ENCODE assay signal across 9 cellular contexts in genomic region chr6:14713008-14713452, GRCh38.
DNase-seq lines count a peak whose midpoint lies in the region; ATAC-seq and TF ChIP-seq lines count a peak whose summit lies in the region.
"Had no signal": no experiment of that assay in that cellular context is flagged by ENCODE, and none has a peak within 500 bp of the region (broad histone marks: within the 10 kb centered on the region; RNA-seq: fewer than 3 reads in every experiment).

No MANE protein-coding gene starts in this region.

- no peaks in the 10 kb centered on the region for H3K9me3 Mint-ChIP-seq in WTC11

- H3K27me3 ChIP-seq in GM23248 (replicated peaks; ENCODE audit: insufficient read depth) (no peaks in the 10 kb centered on the region), RWPE2 (ENCODE audit: insufficient read depth, poor library complexity, severe bottlenecking) (no peaks in the 10 kb centered on the region), sigmoid colon (no peaks in the 10 kb centered on the region)

- ATAC-seq in RWPE2 (ENCODE audit: low read depth) (peak; percentile 56; the same call in 2 of the 3 replicates), WTC11 (no peak)
- ATAC-seq: Panc1 had no signal

- no peak for TF ChIP-seq POLR2A in sigmoid colon (IDR thresholded peaks at IDR 0.05)

- H3K27ac ChIP-seq in GM23248 = peak overlapping the region; percentile 99
- peak overlapping the region; percentile 75 for H3K27ac ChIP-seq in RWPE2 (ENCODE audit: poor library complexity, severe bottlenecking)
- peak overlapping the region in 3 of 4 donors; percentile 28 to 48 (median 41) for H3K27ac ChIP-seq in sigmoid colon

- H3K9me3 ChIP-seq in GM23248 (ENCODE audit: low read depth) (no peaks in the 10 kb centered on the region), RWPE2 (ENCODE audit: severe bottlenecking) (no peaks in the 10 kb centered on the region), sigmoid colon (peaks cover 0 to 6% (median under 1%) of the 10 kb centered on the region in 4 donors)

- CTCF ChIA-PET in WTC11 (lab: Charles Lee) = no interaction called here

- POLR2A ChIA-PET in WTC11 (lab: Charles Lee) = no interaction called here

- peak overlapping the region; percentile 63 for H3K4me2 ChIP-seq in GM23248 (ENCODE audit: unreplicated experiment)

- peak overlapping the region; percentile 49 for H2AFZ ChIP-seq in GM23248

- 0 to 2% methylated on average over 7 of the region's 7 CpGs for WGBS in GM23248 (ENCODE audit: low coverage in 1 of 2, low lambda C conversion rate in 2 of 2, missing lambda C conversion rate in 2 of 2), 2 experiments
- WGBS in sigmoid colon, 2 donors = 80 to 82% methylated on average over 7 of the region's 7 CpGs

- H3K36me3 ChIP-seq in GM23248 (ENCODE audit: low read depth) = no peaks in the 10 kb centered on the region
- no peaks in the 10 kb centered on the region for H3K36me3 ChIP-seq in RWPE2 (ENCODE audit: low read depth)
- no peaks in the 10 kb centered on the region for H3K36me3 ChIP-seq in sigmoid colon

- H3K36me3 Mint-ChIP-seq in WTC11 = no peaks in the 10 kb centered on the region

- no peak overlapping the region for H3K27ac Mint-ChIP-seq in WTC11

- no peaks in the 10 kb centered on the region for H3K9me2 ChIP-seq in GM23248 (ENCODE audit: insufficient read depth)

- H3K27me3 Mint-ChIP-seq in WTC11 (ENCODE audit: low read depth) = peaks cover 5% of the 10 kb centered on the region; the same call in 1 of the 2 replicates

- H3K4me1 Mint-ChIP-seq in WTC11 = peaks cover 28% of the 10 kb centered on the region

- H3K79me2 ChIP-seq in GM23248 (ENCODE audit: insufficient read depth) = no peaks in the 10 kb centered on the region

- intact Hi-C loops in sigmoid colon (cut with DNase I) = no loop called here

- H3K4me3 Mint-ChIP-seq in WTC11 = no peak overlapping the region

- H3K9ac ChIP-seq in GM23248 = peak overlapping the region; percentile 84

- TF ChIP-seq CTCF in RWPE2 (IDR thresholded peaks at IDR 0.05; ENCODE audit: poor library complexity, severe bottlenecking) (no peak), foreskin fibroblast (IDR thresholded peaks at IDR 0.05; ENCODE audit: low read depth, low read length) (no peak), sigmoid colon (IDR thresholded peaks at IDR 0.05) (no peak), WTC11 (IDR thresholded peaks at IDR 0.05) (no peak)

- no peaks in the 10 kb centered on the region for H4K20me1 ChIP-seq in GM23248 (ENCODE audit: insufficient read depth)

- in situ Hi-C loops in GM23248 (cut with MboI) = no loop called here

- H3K4me1 ChIP-seq in GM23248 (ENCODE audit: insufficient read depth) (peaks cover 42% of the 10 kb centered on the region), RWPE2 (ENCODE audit: insufficient read depth, poor library complexity, severe bottlenecking) (peaks cover 27% of the 10 kb centered on the region), sigmoid colon (no peaks in the 10 kb centered on the region)

- TF ChIP-seq EP300 in sigmoid colon (IDR thresholded peaks at IDR 0.05) = no peak

- H3K4me3 ChIP-seq in GM23248 (peak overlapping the region; percentile 30), RWPE2 (ENCODE audit: severe bottlenecking) (no peak overlapping the region), foreskin fibroblast (ENCODE audit: low read depth in 1 of 2, low read length in 2 of 2) (peak overlapping the region in 1 of 2 donors; percentile 3), sigmoid colon (no peak overlapping the region)

- DNase-seq in GM23248 = peak; percentile 97
- no peak for DNase-seq in RWPE2 (ENCODE audit: low spot score)
- peak; percentile 98 for DNase-seq in foreskin fibroblast
- peak; percentile 83 for DNase-seq in sigmoid colon
- no peak for DNase-seq in WTC11 (ENCODE audit: low spot score)
- no peak for DNase-seq in DMS53 treated with DMSO at 0.1 percent for 48 hours (lab: John Stamatoyannopoulos, UW; ENCODE audit: unreplicated experiment)
- no peak for DNase-seq in HT-29 (ENCODE audit: low spot score)
- DNase-seq in T-helper 1 cell = no peak

- H3F3A ChIP-seq in GM23248 (ENCODE audit: insufficient read depth) = peaks cover 39% of the 10 kb centered on the region

TF ChIP-seq in WTC11, 78 proteins besides CTCF, POLR2A, EP300 and RAD21:
- TF ChIP-seq ZNF232 (CRISPR knock-in tag; IDR thresholded peaks at IDR 0.05) = no peak
- TF ChIP-seq, protein P1, sequence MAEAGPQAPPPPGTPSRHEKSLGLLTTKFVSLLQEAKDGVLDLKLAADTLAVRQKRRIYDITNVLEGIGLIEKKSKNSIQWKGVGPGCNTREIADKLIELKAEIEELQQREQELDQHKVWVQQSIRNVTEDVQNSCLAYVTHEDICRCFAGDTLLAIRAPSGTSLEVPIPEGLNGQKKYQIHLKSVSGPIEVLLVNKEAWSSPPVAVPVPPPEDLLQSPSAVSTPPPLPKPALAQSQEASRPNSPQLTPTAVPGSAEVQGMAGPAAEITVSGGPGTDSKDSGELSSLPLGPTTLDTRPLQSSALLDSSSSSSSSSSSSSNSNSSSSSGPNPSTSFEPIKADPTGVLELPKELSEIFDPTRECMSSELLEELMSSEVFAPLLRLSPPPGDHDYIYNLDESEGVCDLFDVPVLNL (CRISPR knock-in tag; IDR thresholded peaks at IDR 0.05; ENCODE audit: borderline replicate concordance, low read depth) = no peak
- no peak for TF ChIP-seq ATF1 (CRISPR knock-in tag; IDR thresholded peaks at IDR 0.05)
- TF ChIP-seq MYBL2 (CRISPR knock-in tag; IDR thresholded peaks at IDR 0.05) = no peak
- TF ChIP-seq SMAD4 (CRISPR knock-in tag; IDR thresholded peaks at IDR 0.05) = no peak
- no peak for TF ChIP-seq ATF3 (CRISPR knock-in tag; conservative IDR thresholded peaks at IDR 0.05)
- no peak for TF ChIP-seq STAT6 (CRISPR knock-in tag; conservative IDR thresholded peaks at IDR 0.05; ENCODE audit: low read depth)
- TF ChIP-seq ERG (CRISPR knock-in tag; IDR thresholded peaks at IDR 0.05) = no peak
- TF ChIP-seq ZBTB21 (CRISPR knock-in tag; IDR thresholded peaks at IDR 0.05; ENCODE audit: borderline replicate concordance) = no peak
- TF ChIP-seq ZNF671 (CRISPR knock-in tag; IDR thresholded peaks at IDR 0.05) = no peak
- TF ChIP-seq ZNF423 (CRISPR knock-in tag; IDR thresholded peaks at IDR 0.05) = no peak
- TF ChIP-seq TP53 (CRISPR knock-in tag; IDR thresholded peaks at IDR 0.05) = no peak
TF ChIP-seq in WTC11: peak in this region for 0.

Comparison
In these comparisons a context has a peak if more than half of its experiments do, and no peak if none do; other contexts are left out.
1. DNase-seq: peak in GM23248 (single experiment), foreskin fibroblast (2 of 2) and sigmoid colon (single experiment); none in RWPE2 (single experiment), WTC11 (single experiment), DMS53 treated with DMSO at 0.1 percent for 48 hours (single experiment), HT-29 (single experiment) and T-helper 1 cell (0 of 5).
2. H3K27ac ChIP-seq: peak in every context shown above with its lines; median percentile 99 in GM23248; 75 in RWPE2; 41 in sigmoid colon.